Comparison of ENCODE assay signal across 22 cellular contexts in the genomic region with DNA sequence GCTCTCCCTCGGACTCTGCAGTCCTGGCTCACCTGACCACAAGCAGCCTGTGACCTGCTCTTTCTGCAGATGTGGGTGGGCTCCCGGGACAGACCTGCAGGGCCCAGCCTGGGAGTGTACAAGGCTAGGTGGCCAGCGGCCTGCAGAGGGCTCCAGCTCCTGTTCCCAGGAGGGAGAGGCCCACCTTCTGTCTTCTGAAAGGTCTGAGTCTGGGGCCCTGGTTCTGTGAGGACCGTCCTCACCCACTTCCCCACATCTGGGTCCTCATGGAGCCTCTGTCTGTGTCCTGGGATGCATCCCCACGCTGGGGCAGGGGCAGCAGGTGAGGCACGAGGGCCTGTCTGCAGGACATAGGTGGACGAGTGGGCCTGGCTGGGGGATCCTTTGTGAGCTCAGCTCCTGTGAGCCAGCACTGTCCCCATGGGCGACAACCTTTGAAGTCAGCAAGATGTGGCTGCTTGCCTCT. TPM values are rescaled to one million over a fixed set of nuclear protein-coding genes. Genes with fewer than 3 reads are reported as not detected.
DNase-seq lines count a peak whose midpoint lies in the region; ATAC-seq, FAIRE-seq and TF ChIP-seq lines count a peak whose summit lies in the region.
"Had no signal": no experiment of that assay in that cellular context is flagged by ENCODE, and none has a peak within 500 bp of the region (broad histone marks: within the 10 kb centered on the region; RNA-seq: fewer than 3 reads in every experiment).

No MANE protein-coding gene starts in this region.

- H3K79me1 ChIP-seq in H1 (ENCODE audit: low read depth, low read length): peaks cover 15% of the 10 kb centered on the region
- H3K79me1 ChIP-seq in mesendoderm (ENCODE audit: low read length): peaks cover 25% of the 10 kb centered on the region

- TF ChIP-seq CTCF in H1 (IDR thresholded peaks at IDR 0.05; ENCODE audit: control extremely low read depth in 1 of 3, insufficient read depth in 1 of 3, low read depth in 1 of 3, low read length in 3 of 3) (peak in 2 of 3 experiments; percentile 11 to 19; a peak in 2 of 4 replicates), mucosa of descending colon (IDR thresholded peaks at IDR 0.05) (no peak)

- peak in 1 of 2 experiments; percentile 27; a peak in 1 of 4 replicates for TF ChIP-seq RAD21 in H1 (IDR thresholded peaks at IDR 0.05 in 1 of 2, conservative IDR thresholded peaks at IDR 0.05 in 1 of 2; ENCODE audit: low read depth in 2 of 2, low read length in 2 of 2)

- peaks cover 2 to 45% of the 10 kb centered on the region in 2 experiments; a peak in 3 of 4 replicates for H3K79me2 ChIP-seq in H1 (ENCODE audit: control insufficient read depth in 1 of 2, insufficient read depth in 2 of 2, low read length in 2 of 2)
- H3K79me2 ChIP-seq in mesendoderm (ENCODE audit: control insufficient read depth, insufficient read depth, low read length): peaks cover 3% of the 10 kb centered on the region

- H2BK20ac ChIP-seq in H1 (ENCODE audit: low read length): no peak overlapping the region

- H2BK15ac ChIP-seq in H1 (ENCODE audit: low read length) (0 out of 2 replicates have a peak overlapping the region, but pooled peaks have one; percentile 46), mesendoderm (replicated peaks; ENCODE audit: low read depth) (no peak overlapping the region)

- H2AK5ac ChIP-seq in H1 (ENCODE audit: low read depth, low read length) (peak overlapping the region; percentile 53; the same call in 1 of the 2 replicates), mesendoderm (ENCODE audit: low read length) (no peak overlapping the region)

- H3K56ac ChIP-seq in H1 (replicated peaks; ENCODE audit: insufficient read length, low read depth, low read length) (no peak overlapping the region), mesendoderm (ENCODE audit: low read length) (no peak overlapping the region)

- POLR2A ChIA-PET in H1 (lab: Charles Lee; ENCODE audit: partially characterized antibody): interaction anchor here (0.9 kb wide), 1 partner anchor 31 kb away, joined by 4 read pairs; no protein-coding TSS in a partner anchor

- H3K14ac ChIP-seq in H1 (ENCODE audit: insufficient read length): no peak overlapping the region

- H4K8ac ChIP-seq in H1 (ENCODE audit: extremely low read depth, insufficient read depth, low read length) (peak overlapping the region; percentile 71), mesendoderm (ENCODE audit: low read depth, low read length) (no peak overlapping the region)

- H2BK5ac ChIP-seq in H1 (ENCODE audit: low read depth, low read length) (0 out of 2 replicates have a peak overlapping the region, but pooled peaks have one; percentile 35), mesendoderm (ENCODE audit: low read length) (no peak overlapping the region)

- H2AFZ ChIP-seq in H1 (ENCODE audit: low read length): no peak overlapping the region
- H2AFZ ChIP-seq: parathyroid adenoma had no signal

- H4K20me1 ChIP-seq in H1 (replicated peaks in 1 of 2; ENCODE audit: control insufficient read depth in 1 of 2, insufficient read depth in 2 of 2, low read length in 2 of 2): peaks cover 0 to 14% of the 10 kb centered on the region in 2 experiments

- no peaks in the 10 kb centered on the region for H3K27me3 ChIP-seq in NT2/D1 (ENCODE audit: insufficient read depth, insufficient read length)
- H3K27me3 ChIP-seq in H1 (replicated peaks in 1 of 4; ENCODE audit: control insufficient read depth in 3 of 4, extremely low read depth in 1 of 4, insufficient read depth in 3 of 4, low read length in 3 of 4): no peaks in the 10 kb centered on the region
- H3K27me3 ChIP-seq in mesendoderm (ENCODE audit: insufficient read depth, low read length, poor library complexity): no peaks in the 10 kb centered on the region
- H3K27me3 ChIP-seq: esophagus squamous epithelium had no signal

- H2BK12ac ChIP-seq in H1 (ENCODE audit: low read depth, low read length): no peak overlapping the region

- H4K5ac ChIP-seq in H1 (ENCODE audit: insufficient read length, low read depth, low read length) (no peak overlapping the region), mesendoderm (ENCODE audit: low read length) (no peak overlapping the region)

- H3K27ac ChIP-seq in H1 (ENCODE audit: low read depth, low read length) (no peak overlapping the region), mesendoderm (ENCODE audit: low read depth, low read length) (no peak overlapping the region)
- H3K27ac ChIP-seq: esophagus squamous epithelium, HL-60, parathyroid adenoma had no signal

- H3K23ac ChIP-seq in H1 (ENCODE audit: insufficient read length) (no peak overlapping the region), mesendoderm (ENCODE audit: low read length) (no peak overlapping the region)

- TF ChIP-seq POLR2A in H1 (IDR thresholded peaks at IDR 0.05; ENCODE audit: control extremely low read depth in 1 of 2, low read depth in 2 of 2, low read length in 2 of 2): no peak

- no peak for TF ChIP-seq EP300 in H1 (IDR thresholded peaks at IDR 0.05; ENCODE audit: borderline replicate concordance in 1 of 2, low read depth in 2 of 2, low read length in 2 of 2)

- H3K4me1 ChIP-seq in NT2/D1 (ENCODE audit: insufficient read depth, insufficient read length) (peaks cover 19% of the 10 kb centered on the region), H1 (replicated peaks in 1 of 4; ENCODE audit: control insufficient read depth in 3 of 4, insufficient read depth in 4 of 4, low read length in 3 of 4) (peaks cover 0 to 14% (median 1%) of the 10 kb centered on the region in 4 experiments; a peak in 4 of 7 replicates), mesendoderm (ENCODE audit: control insufficient read depth, low read depth, low read length) (no peaks in the 10 kb centered on the region), mucosa of descending colon (ENCODE audit: low read depth) (no peaks in the 10 kb centered on the region)
- H3K4me1 ChIP-seq: parathyroid adenoma had no signal

- WGBS in H1 (ENCODE audit: extremely low coverage in 1 of 2, insufficient coverage in 1 of 2, insufficient read length in 1 of 2, insufficient replicate concordance in 2 of 2, low coverage in 1 of 2, low lambda C conversion rate in 2 of 2, missing lambda C conversion rate in 1 of 2), 2 experiments: 90% methylated on average over 8 of the region's 8 CpGs; no CpG with 5 or more reads in 1 of the 2 experiments
- no CpG with 5 or more reads among the region's 8 CpGs for WGBS in mesendoderm (ENCODE audit: extremely low coverage, insufficient coverage, low lambda C conversion rate)

- H3K4me2 ChIP-seq in H1 (ENCODE audit: insufficient read depth in 1 of 2, low read depth in 2 of 2, low read length in 2 of 2): no peak overlapping the region
- H3K4me2 ChIP-seq in mesendoderm (ENCODE audit: low read length): no peak overlapping the region

- no peak for FAIRE-seq in H1 (lab: Jason Lieb, UNC)
- FAIRE-seq: astrocyte, urothelium cell line had no signal

- H3K4ac ChIP-seq in H1 (replicated peaks; ENCODE audit: insufficient read length, low read depth, low read length) (no peak overlapping the region), mesendoderm (ENCODE audit: low read depth, low read length) (no peak overlapping the region)

- peaks cover 13% of the 10 kb centered on the region; the same call in 1 of the 2 replicates for H3K23me2 ChIP-seq in H1 (ENCODE audit: low read depth, low read length)

- CTCF ChIA-PET in H1 (lab: Charles Lee; ENCODE audit: partially characterized antibody): interaction anchor here (0.7 to 1.9 kb wide), 11 partner anchors 9 to 482 kb away, joined by 3 to 6 read pairs (median 4); no protein-coding TSS in a partner anchor

- H2BK120ac ChIP-seq in H1 (replicated peaks; ENCODE audit: low read depth, low read length): no peak overlapping the region
- H2BK120ac ChIP-seq in mesendoderm (ENCODE audit: low read depth, low read length): no peak overlapping the region

- intact Hi-C loops in mucosa of descending colon (cut with DNase I, micrococcal nuclease): no loop called here

- H3K18ac ChIP-seq in H1 (ENCODE audit: extremely low read depth, low read length) (no peak overlapping the region), mesendoderm (ENCODE audit: low read length) (no peak overlapping the region)

- no peak for ATAC-seq in mucosa of descending colon
- ATAC-seq: activated T-helper 17 cell treated with anti-CD3 and anti-CD28 coated beads, Interleukin-2, amount 50 U/mL, for 72 hours; naive thymus-derived CD8-positive, alpha-beta T cell had no signal

- no peak overlapping the region for H3K9ac ChIP-seq in NT2/D1 (ENCODE audit: insufficient read length, low read depth)
- no peak overlapping the region for H3K9ac ChIP-seq in H1 (replicated peaks in 1 of 4; ENCODE audit: extremely low read depth in 1 of 4, low read depth in 3 of 4, low read length in 3 of 4)
- no peak overlapping the region for H3K9ac ChIP-seq in mesendoderm (ENCODE audit: low read length)
- H3K9ac ChIP-seq: parathyroid adenoma had no signal

- DNase-seq in D341Med (ENCODE audit: low spot score): peak; percentile 15
- peak; percentile 38 for DNase-seq in NT2/D1 (ENCODE audit: low read depth, low spot score)
- DNase-seq in H1 (ENCODE audit: low read depth in 1 of 2, low spot score in 2 of 2): no peak
- peak; percentile 50 for DNase-seq in mesendoderm
- no peak for DNase-seq in nucleus accumbens (lab: John Stamatoyannopoulos, UW)
- no peak for DNase-seq in DMS153 treated with DMSO at 0.1 percent for 48 hours (lab: John Stamatoyannopoulos, UW; ENCODE audit: unreplicated experiment)
- no peak for DNase-seq in mucosa of descending colon
- DNase-seq: activated CD4-positive, alpha-beta T cell treated with anti-CD3 and anti-CD28 coated beads, Interleukin-2, amount 10 ng/mL, durations not matched to agents 7 days and 5 days; CD4-positive, alpha-beta T cell; effector memory CD4-positive, alpha-beta T cell; esophagus squamous epithelium; naive thymus-derived CD8-positive, alpha-beta T cell; NCI-H226; NCI-H774; OCI-M1; stimulated activated CD4-positive, alpha-beta T cell treated with anti-CD3 and anti-CD28 coated beads, Interleukin-15, amount 100 ng/mL, for 24 hours; stimulated activated CD8-positive, alpha-beta memory T cell treated with anti-CD3 and anti-CD28 coated beads, Interleukin-4, amount 100 ng/mL, for 48 hours had no signal

- peaks cover 3% of the 10 kb centered on the region for H3K36me3 ChIP-seq in NT2/D1 (ENCODE audit: insufficient read depth, insufficient read length, low read length)
- H3K36me3 ChIP-seq in H1 (ENCODE audit: control insufficient read depth in 2 of 4, insufficient read depth in 4 of 4, low read length in 3 of 4): no peaks in the 10 kb centered on the region
- H3K36me3 ChIP-seq in mesendoderm (ENCODE audit: control insufficient read depth, insufficient read depth, low read length): no peaks in the 10 kb centered on the region
- no peaks in the 10 kb centered on the region for H3K36me3 ChIP-seq in mucosa of descending colon (ENCODE audit: low read depth)

- no peaks in the 10 kb centered on the region for H3K9me3 ChIP-seq in NT2/D1 (ENCODE audit: insufficient read depth, low read length)
- no peaks in the 10 kb centered on the region for H3K9me3 ChIP-seq in H1 (ENCODE audit: insufficient read depth in 2 of 2, low read depth in 1 of 2, low read length in 1 of 2)
- H3K9me3 ChIP-seq in mucosa of descending colon: no peaks in the 10 kb centered on the region
- H3K9me3 ChIP-seq: esophagus squamous epithelium had no signal

- H3K4me3 ChIP-seq in NT2/D1 (ENCODE audit: insufficient read length, low read depth): no peak overlapping the region
- no peak overlapping the region for H3K4me3 ChIP-seq in H1 (ENCODE audit: extremely low read depth in 1 of 4, insufficient read depth in 2 of 4, low read depth in 3 of 4, low read length in 4 of 4)
- no peak overlapping the region for H3K4me3 ChIP-seq in mesendoderm (ENCODE audit: low read length)
- H3K4me3 ChIP-seq in mucosa of descending colon: no peak overlapping the region
- H3K4me3 ChIP-seq: esophagus squamous epithelium had no signal

- no peak overlapping the region for H4K91ac ChIP-seq in H1 (replicated peaks; ENCODE audit: insufficient read length, low read length)

RNA-seq across cellular contexts. Expression of a gene that starts 43.7 kb away (rescaled TPM):
- 9.4 and 9.5 TPM in 2 replicates for total RNA-seq in H1 (2021; fragmentation: NEBNext Ultra II Directional; extraction: Animal tissue kit (Norgen Biotek cat#: 25700))
- 3.4 and 3.7 TPM in 2 replicates for polyA plus RNA-seq in H1 (2011; rRNA removed)
- polyA plus RNA-seq in H1 (2011; cell fraction: cytosol; rRNA removed): 3.9 TPM
- 8.1 TPM for polyA plus RNA-seq in H1 (2011; cell fraction: nucleus; rRNA removed)
- 6.4 to 7.2 TPM (median 6.8 TPM) in 4 replicates for polyA plus RNA-seq in H1 (2012, experiment 1 of 2)
- 5.4 TPM for polyA plus RNA-seq in H1 (2012, experiment 2 of 2)
- 5.1 TPM for polyA plus RNA-seq in H1 (2013, experiment 1 of 2)
- polyA plus RNA-seq in H1 (2013, experiment 2 of 2): 5.6 TPM
- polyA minus RNA-seq in H1 (2011; rRNA and poly(A)+ RNA removed): 3.4 and 3.8 TPM in 2 replicates
- 3.2 TPM for polyA minus RNA-seq in H1 (2011; cell fraction: cytosol; rRNA and poly(A)+ RNA removed)
- polyA minus RNA-seq in H1 (2011; cell fraction: nucleus; rRNA and poly(A)+ RNA removed): 4.7 TPM
- polyA plus RNA-seq in mesendoderm (2013, experiment 1 of 2): 6.5 TPM
- polyA plus RNA-seq in mesendoderm (2013, experiment 2 of 2): 7.1 TPM
- 10 to 100 TPM; 19.1 to 42.9 (median 21.7) TPM for total RNA-seq in mucosa of descending colon

Comparison
In these comparisons a context has a peak if more than half of its experiments do, and no peak if none do; other contexts are left out.
1. DNase-seq: peak in D341Med (single experiment), NT2/D1 (single experiment) and mesendoderm (single experiment); none in H1 (0 of 2), nucleus accumbens (0 of 56), DMS153 treated with DMSO at 0.1 percent for 48 hours (single experiment) and mucosa of descending colon (0 of 3).